ENCODE assay signal across 27 cellular contexts in genomic region chr5:69485471-69485870, GRCh38. TPM values are rescaled to one million over a fixed set of nuclear protein-coding genes. Genes with fewer than 3 reads are reported as not detected.
A peak's percentile ranks its signal among the peaks of the same experiment; 100 is the strongest.
DNase-seq lines count a peak whose midpoint lies in the region; ATAC-seq and TF ChIP-seq lines count a peak whose summit lies in the region.
"Had no signal": no experiment of that assay in that cellular context is flagged by ENCODE, and none has a peak within 500 bp of the region (broad histone marks: within the 10 kb centered on the region; RNA-seq: fewer than 3 reads in every experiment).

No MANE protein-coding gene starts in this region.

- H3K27ac Mint-ChIP-seq in H9 (no peak overlapping the region), T-helper 17 cell (peak overlapping the region; percentile 22)
- H3K27ac Mint-ChIP-seq: CD8-positive, alpha-beta memory T cell had no signal

- no peak overlapping the region for H3K18ac ChIP-seq in H9 (ENCODE audit: insufficient read length, low read depth, low read length)
- H3K18ac ChIP-seq in mesenchymal stem cell (ENCODE audit: low read depth in 1 of 2, low read length in 2 of 2): no peak overlapping the region

- H3K27ac ChIP-seq in H9 (ENCODE audit: insufficient read length, low read depth, low read length): no peak overlapping the region
- H3K27ac ChIP-seq in mesenchymal stem cell (ENCODE audit: low read length, poor library complexity, severe bottlenecking): peak overlapping the region; percentile 67
- H3K27ac ChIP-seq in sigmoid colon: no peak overlapping the region
- H3K27ac ChIP-seq: 22Rv1, SJCRH30 had no signal

- TF ChIP-seq CTCF in H9 (conservative IDR thresholded peaks at IDR 0.05) (no peak), sigmoid colon (IDR thresholded peaks at IDR 0.05) (no peak)

- H2BK20ac ChIP-seq in H9 (ENCODE audit: low read depth, low read length, poor library complexity, severe bottlenecking): no peak overlapping the region

- no peak overlapping the region for H3K4me3 ChIP-seq in mesenchymal stem cell (ENCODE audit: insufficient read depth in 1 of 2, low read depth in 1 of 2, low read length in 2 of 2)
- H3K4me3 ChIP-seq in sigmoid colon: no peak overlapping the region
- H3K4me3 ChIP-seq: K562, SJCRH30 had no signal

- no peaks in the 10 kb centered on the region for H3K9me3 ChIP-seq in H9 (ENCODE audit: control insufficient read depth, low read depth, low read length)
- no peaks in the 10 kb centered on the region for H3K9me3 ChIP-seq in T-helper 17 cell (ENCODE audit: control insufficient read depth, low read length, poor library complexity, severe bottlenecking)
- H3K9me3 ChIP-seq in mesenchymal stem cell (ENCODE audit: control insufficient read depth, low read length): no peaks in the 10 kb centered on the region
- no peaks in the 10 kb centered on the region for H3K9me3 ChIP-seq in sigmoid colon
- H3K9me3 ChIP-seq: SJCRH30 had no signal

- H4K8ac ChIP-seq in H9 (replicated peaks; ENCODE audit: insufficient read length, low read depth, low read length) (peak overlapping the region; percentile 55), mesenchymal stem cell (ENCODE audit: low read length) (no peak overlapping the region)

- H3K79me2 ChIP-seq in H9 (ENCODE audit: insufficient read depth, low read length): no peaks in the 10 kb centered on the region

- H3K36me3 ChIP-seq in mesenchymal stem cell (ENCODE audit: control insufficient read depth in 1 of 2, insufficient read depth in 2 of 2, low read depth in 1 of 2, low read length in 2 of 2) (no peaks in the 10 kb centered on the region), sigmoid colon (no peaks in the 10 kb centered on the region)
- H3K36me3 ChIP-seq: BE2C, SJCRH30 had no signal

- intact Hi-C loops in sigmoid colon (cut with DNase I): no loop called here

- TF ChIP-seq EP300 in sigmoid colon (IDR thresholded peaks at IDR 0.05): no peak

- H3K23ac ChIP-seq in H9 (ENCODE audit: insufficient read length, low read depth, low read length) (no peak overlapping the region), mesenchymal stem cell (ENCODE audit: low read length in 2 of 2) (no peak overlapping the region)

- peaks cover 2% of the 10 kb centered on the region; the same call in 1 of the 2 replicates for H3K4me1 ChIP-seq in H9 (ENCODE audit: insufficient read depth, low read length)
- peaks cover 2% of the 10 kb centered on the region for H3K4me1 ChIP-seq in mesenchymal stem cell (ENCODE audit: control insufficient read depth, insufficient read depth, low read depth, low read length)
- no peaks in the 10 kb centered on the region for H3K4me1 ChIP-seq in sigmoid colon
- H3K4me1 ChIP-seq: BE2C, SJCRH30 had no signal

- H3K27me3 Mint-ChIP-seq in H9 (ENCODE audit: low read depth): no peaks in the 10 kb centered on the region
- peaks cover 41% of the 10 kb centered on the region for H3K27me3 Mint-ChIP-seq in T-helper 17 cell

- H3K4me2 ChIP-seq in H9 (ENCODE audit: insufficient read depth, insufficient read length, low read length) (no peak overlapping the region), mesenchymal stem cell (ENCODE audit: low read length, poor library complexity, severe bottlenecking) (peak overlapping the region; percentile 23)

- H2BK5ac ChIP-seq in H9 (ENCODE audit: insufficient read length, low read length) (no peak overlapping the region), mesenchymal stem cell (ENCODE audit: low read depth, low read length, poor library complexity, severe bottlenecking) (no peak overlapping the region)

- no peak overlapping the region for H4K5ac ChIP-seq in H9 (ENCODE audit: insufficient read length, low read depth, low read length)

- H3K4me3 Mint-ChIP-seq in H9 (no peak overlapping the region), T-helper 17 cell (no peak overlapping the region)
- H3K4me3 Mint-ChIP-seq: CD14-positive monocyte; CD8-positive, alpha-beta memory T cell had no signal

- H2BK120ac ChIP-seq in H9 (ENCODE audit: low read depth, low read length, poor library complexity, severe bottlenecking): no peak overlapping the region
- no peak overlapping the region for H2BK120ac ChIP-seq in mesenchymal stem cell (ENCODE audit: low read depth, low read length)

- no peaks in the 10 kb centered on the region for H3K79me1 ChIP-seq in H9 (ENCODE audit: insufficient read depth, low read depth, low read length, poor library complexity, severe bottlenecking)
- H3K79me1 ChIP-seq in mesenchymal stem cell (replicated peaks; ENCODE audit: low read length, poor library complexity, severe bottlenecking): no peaks in the 10 kb centered on the region

- H3K36me3 Mint-ChIP-seq in H9 (ENCODE audit: insufficient read depth in 1 of 3, low read depth in 3 of 3) (no peaks in the 10 kb centered on the region), T-helper 17 cell (ENCODE audit: low read depth) (no peaks in the 10 kb centered on the region)
- H3K36me3 Mint-ChIP-seq: CD14-positive monocyte; CD8-positive, alpha-beta memory T cell had no signal

- no peak for ATAC-seq in T-helper 17 cell
- ATAC-seq: HCT116, K562, PC-3, Right ventricle myocardium inferior had no signal

- no peaks in the 10 kb centered on the region for H4K20me1 ChIP-seq in H9 (ENCODE audit: control insufficient read depth, insufficient read depth, insufficient read length)

- DNase-seq in DMS53 (lab: John Stamatoyannopoulos, UW) (peak; percentile 49), DMS53 treated with DMSO at 0.1 percent for 48 hours (lab: John Stamatoyannopoulos, UW; ENCODE audit: unreplicated experiment) (no peak), H9 (no peak), T-helper 17 cell (no peak), mesenchymal stem cell (no peak), sigmoid colon (no peak), NCI-H1048 (lab: John Stamatoyannopoulos, UW) (no peak), GM03348 (ENCODE audit: low spot score) (no peak)
- DNase-seq: ACHN; BE2C; Calu3; CD8-positive, alpha-beta memory T cell; Kasumi-1; NCI-H1105; NCI-H1436 treated with DMSO at 0.1 percent for 48 hours; NCI-H1930; NCI-H2171; NCI-H524; NCI-H748 treated with DMSO at 0.1 percent for 48 hours; NK-92 treated with Interleukin-12 subunit alpha and Interleukin-12 subunit beta, amount 100 ng/mL, for 24 hours; PC-3; SJCRH30 had no signal

- no peak overlapping the region for H3K4ac ChIP-seq in H9 (ENCODE audit: low read depth, low read length)
- no peak overlapping the region for H3K4ac ChIP-seq in mesenchymal stem cell (ENCODE audit: low read depth in 1 of 2, low read length in 2 of 2)

- no CpG with 5 or more reads among the region's 1 CpG for WGBS in H9 (ENCODE audit: extremely low coverage, insufficient read length, low lambda C conversion rate)
- WGBS in mesenchymal stem cell: 90% methylated on average over 1 of the region's 1 CpG
- 78 to 95% methylated on average over 1 of the region's 1 CpG for WGBS in sigmoid colon, 2 donors

- H2AFZ ChIP-seq in H9 (ENCODE audit: low read length) (no peak overlapping the region), mesenchymal stem cell (ENCODE audit: low read depth, low read length) (no peak overlapping the region)

- no peak overlapping the region for H2BK15ac ChIP-seq in H9 (ENCODE audit: low read depth, low read length)
- peak overlapping the region; percentile 67 for H2BK15ac ChIP-seq in mesenchymal stem cell (ENCODE audit: low read depth, poor library complexity, severe bottlenecking)

- H2AK5ac ChIP-seq in H9 (ENCODE audit: insufficient read length, low read length): no peak overlapping the region
- H2AK5ac ChIP-seq in mesenchymal stem cell (ENCODE audit: low read length, severe bottlenecking): peak overlapping the region; percentile 95

- H3K9me3 Mint-ChIP-seq in H9: no peaks in the 10 kb centered on the region
- H3K9me3 Mint-ChIP-seq: CD14-positive monocyte; CD8-positive, alpha-beta memory T cell had no signal

- no peaks in the 10 kb centered on the region for H3K23me2 ChIP-seq in H9 (ENCODE audit: insufficient read length, low read depth, low read length, poor library complexity, severe bottlenecking)

- H3T11ph ChIP-seq in H9 (ENCODE audit: low read length): no peak overlapping the region

- H3K56ac ChIP-seq in H9 (ENCODE audit: insufficient read length, low read depth, low read length): no peak overlapping the region

- H3K27me3 ChIP-seq in H9 (ENCODE audit: insufficient read depth, low read length): no peaks in the 10 kb centered on the region
- peaks cover 0 to 21% of the 10 kb centered on the region in 2 experiments for H3K27me3 ChIP-seq in mesenchymal stem cell (ENCODE audit: control insufficient read depth in 1 of 2, insufficient read depth in 1 of 2, low read length in 2 of 2)
- no peaks in the 10 kb centered on the region for H3K27me3 ChIP-seq in sigmoid colon
- H3K27me3 ChIP-seq: SJCRH30 had no signal

- H3K14ac ChIP-seq in H9 (ENCODE audit: insufficient read depth, low read length): no peak overlapping the region
- H3K14ac ChIP-seq in mesenchymal stem cell (ENCODE audit: low read length in 2 of 2): peak overlapping the region in 1 of 2 experiments; percentile 14

- H3K4me1 Mint-ChIP-seq in H9 (peaks cover 8 to 9% of the 10 kb centered on the region in 2 experiments), T-helper 17 cell (peaks cover 2% of the 10 kb centered on the region)
- H3K4me1 Mint-ChIP-seq: CD8-positive, alpha-beta memory T cell had no signal

- H4K91ac ChIP-seq in H9 (ENCODE audit: insufficient read length, low read depth, low read length) (no peak overlapping the region), mesenchymal stem cell (ENCODE audit: low read length) (no peak overlapping the region)

- no peak overlapping the region for H3K9ac ChIP-seq in H9 (ENCODE audit: extremely low read depth, insufficient read length, low read length)
- H3K9ac ChIP-seq in mesenchymal stem cell (ENCODE audit: low read length): no peak overlapping the region

- TF ChIP-seq POLR2A in sigmoid colon (IDR thresholded peaks at IDR 0.05): no peak

- no peak overlapping the region for H2BK12ac ChIP-seq in H9 (ENCODE audit: insufficient read length, low read depth, low read length)
- no peak overlapping the region for H2BK12ac ChIP-seq in mesenchymal stem cell (ENCODE audit: low read length in 2 of 2)

RNA-seq across cellular contexts. Expression of gene OCLN, which starts 7.1 kb away (rescaled TPM):
- 105 and 109 TPM in 2 replicates for total RNA-seq in H9 (2021)
- 1 to 10 TPM; 2.0 to 9.0 TPM for total RNA-seq in T-helper 17 cell
- 1.1 TPM for polyA plus RNA-seq in mesenchymal stem cell (2013, experiment 1 of 2)
- 1.4 TPM for polyA plus RNA-seq in mesenchymal stem cell (2013, experiment 2 of 2)
- total RNA-seq in sigmoid colon: 1 to 10 TPM; 1.3 to 3.9 (median 1.9) TPM
- polyA plus RNA-seq in sigmoid colon: 10 to 100 TPM in 1 of 3 donors, 1 to 10 TPM in 2; 5.4 to 19.7 (median 7.6) TPM

Comparison
In these comparisons a context has a peak if more than half of its experiments do, and no peak if none do; other contexts are left out.
1. RNA of gene OCLN, which starts 7.1 kb away (total RNA-seq): 105 to 109 TPM in H9; 2.0 to 9.0 TPM in T-helper 17 cell and 1.3 to 3.9 TPM in sigmoid colon; every median in the first group is over 10 times any median in the second.